In genomic region chr19:8459520-8460260, GRCh38 we compare ENCODE assay signal across 10 cellular contexts. TPM values are rescaled to one million over a fixed set of nuclear protein-coding genes. Genes with fewer than 3 reads are reported as not detected.
A peak's percentile ranks its signal among the peaks of the same experiment; 100 is the strongest.
DNase-seq lines count a peak whose midpoint lies in the region; ATAC-seq, FAIRE-seq and TF ChIP-seq lines count a peak whose summit lies in the region.
"Had no signal": no experiment of that assay in that cellular context is flagged by ENCODE, and none has a peak within 500 bp of the region (broad histone marks: within the 10 kb centered on the region; RNA-seq: fewer than 3 reads in every experiment).

No MANE protein-coding gene starts in this region.

- peak overlapping the region; percentile 16; the same call in 2 of the 3 replicates for H3K4me3 ChIP-seq in A549

- CTCF ChIA-PET in A549 (lab: Yijun Ruan, JAX) = interaction anchor here (0.5 to 1.9 kb wide), 7 partner anchors 11 to 1308 kb away, joined by 3 to 4 read pairs (median 3); partner anchors contain the start of gene MARCHF2

- peaks cover 61% of the 10 kb centered on the region for H3K4me1 ChIP-seq in A549

- ATAC-seq in A549 (peak; percentile 86 to 88), GM18868 (IDR thresholded peaks at IDR 0.05; ENCODE audit: unreplicated experiment) (no peak), HG03280 (IDR thresholded peaks at IDR 0.05; ENCODE audit: unreplicated experiment) (no peak)

- TF ChIP-seq EP300 in A549 (IDR thresholded peaks at IDR 0.05) = no peak

- peak; percentile 49 to 52 for DNase-seq in A549 (ENCODE audit: low read depth in 1 of 2, low spot score in 1 of 2)
- peak; percentile 45 for DNase-seq in M059J (ENCODE audit: low read depth)
- peak; percentile 39 for DNase-seq in myocyte (ENCODE audit: low read depth)
- no peak for DNase-seq in D341Med (ENCODE audit: low spot score)
- DNase-seq in T1000 (lab: John Stamatoyannopoulos, UW) = no peak
- DNase-seq: COR-L47, RPMI8226 had no signal

- TF ChIP-seq CTCF in A549 (IDR thresholded peaks at IDR 0.05) = no peak

- WGBS in A549 (ENCODE audit: missing lambda C conversion rate) = 0% methylated on average over 6 of the region's 6 CpGs

- no peak for TF ChIP-seq RAD21 in A549 (conservative IDR thresholded peaks at IDR 0.05 in 1 of 2, IDR thresholded peaks at IDR 0.05 in 1 of 2)

- H3K4me2 ChIP-seq in A549 = peak overlapping the region; percentile 73

- no peaks in the 10 kb centered on the region for H3K9me3 ChIP-seq in A549

- POLR2A ChIA-PET in A549 (lab: Yijun Ruan, JAX) = interaction anchor here (1.1 to 1.3 kb wide), 2 partner anchors 15 to 54 kb away, joined by 4 to 5 read pairs; partner anchors contain the start of genes HNRNPM and ZNF414

- FAIRE-seq in A549 (lab: Jason Lieb, UNC) (no peak), endometrium (lab: Jason Lieb, UNC) (peak; percentile 15)

- peak overlapping the region; percentile 67 to 84 for H3K27ac ChIP-seq in A549

- no peak for TF ChIP-seq POLR2A in A549 (IDR thresholded peaks at IDR 0.05; ENCODE audit: low read length)

TF ChIP-seq in A549, 52 proteins besides CTCF, POLR2A, EP300 and RAD21:
- TF ChIP-seq SREBF2 (IDR thresholded peaks at IDR 0.05) (no peak), JUN (IDR thresholded peaks at IDR 0.05) (peak in 1 of 2 experiments; percentile 13; a peak in 1 of 5 replicates), GATA3 (IDR thresholded peaks at IDR 0.05; ENCODE audit: borderline replicate concordance) (peak; percentile 38; the same call in 1 of the 2 replicates), ZFP36 (IDR thresholded peaks at IDR 0.05; ENCODE audit: borderline replicate concordance, partially characterized antibody) (no peak), HEYL (CRISPR knock-in tag; IDR thresholded peaks at IDR 0.05) (no peak), ZC3H11A (IDR thresholded peaks at IDR 0.05) (no peak), TP53 (CRISPR knock-in tag; IDR thresholded peaks at IDR 0.05) (no peak), SMC3 (IDR thresholded peaks at IDR 0.05) (no peak), BHLHE40 (IDR thresholded peaks at IDR 0.05; ENCODE audit: low read depth, low read length) (no peak), HOXA7 (CRISPR knock-in tag; IDR thresholded peaks at IDR 0.05) (no peak), FOSL2 (IDR thresholded peaks at IDR 0.05) (no peak), FOSL2 (CRISPR knock-in tag; IDR thresholded peaks at IDR 0.05) (peak; percentile 37; the same call in 1 of the 2 replicates)

RNA-seq across cellular contexts. Expression of gene HNRNPM, which starts 14.9 kb away (rescaled TPM):
- polyA plus RNA-seq in A549 (2011; rRNA removed) (94.1 and 168 TPM in 2 replicates), A549 (2017; fragmentation: RNase III; extraction: RNeasy Plus Mini Kit Qiagen cat#74134 plus additional on column Dnase treatment) (334 to 352 TPM (median 348 TPM) in 3 replicates)
- 354 and 442 TPM in 2 replicates for polyA plus RNA-seq in A549 (2012; cell fraction: cytosol; rRNA removed)
- polyA plus RNA-seq in A549 (2012; cell fraction: nucleus; rRNA removed) = 454 and 781 TPM in 2 replicates
- polyA minus RNA-seq in A549 (2011; rRNA and poly(A)+ RNA removed) = 44.2 and 49.0 TPM in 2 replicates
- total RNA-seq in M059J (2014; rRNA removed; shearing (Covaris generic)) = 40.5 and 68.3 TPM in 2 replicates
- total RNA-seq in myocyte = 38.5 and 43.6 TPM in 2 replicates
- polyA plus RNA-seq in myocyte (2012) = 89.3 TPM

RNA-seq across cellular contexts. Expression of gene PRAM1, which starts 42.8 kb away (rescaled TPM):
- 0.07 TPM in 1 of 2 replicates, not detected in the other for polyA plus RNA-seq in A549 (2011; rRNA removed)
- polyA plus RNA-seq in A549 (2012; cell fraction: cytosol; rRNA removed) = 0.05 TPM in 2 replicates
- 0.49 and 0.56 TPM in 2 replicates for polyA plus RNA-seq in A549 (2012; cell fraction: nucleus; rRNA removed)
- polyA plus RNA-seq in A549 (2017; fragmentation: RNase III; extraction: RNeasy Plus Mini Kit Qiagen cat#74134 plus additional on column Dnase treatment) = 0.08 to 0.28 TPM (median 0.13 TPM) in 3 replicates
- not detected in 2 replicates for polyA minus RNA-seq in A549 (2011; rRNA and poly(A)+ RNA removed)
- total RNA-seq in M059J (2014; rRNA removed; shearing (Covaris generic)) = not detected in 2 replicates
- total RNA-seq in myocyte = not detected in 2 replicates
- polyA plus RNA-seq in myocyte (2012) = 0.09 TPM

RNA-seq across cellular contexts. Expression of gene MARCHF2, which starts 46.6 kb away (rescaled TPM):
- polyA plus RNA-seq in A549 (2011; rRNA removed) (12.4 and 12.8 TPM in 2 replicates), A549 (2017; fragmentation: RNase III; extraction: RNeasy Plus Mini Kit Qiagen cat#74134 plus additional on column Dnase treatment) (13.1 to 15.3 TPM (median 13.2 TPM) in 3 replicates)
- 20.7 and 33.3 TPM in 2 replicates for polyA plus RNA-seq in A549 (2012; cell fraction: cytosol; rRNA removed)
- 33.1 and 33.6 TPM in 2 replicates for polyA plus RNA-seq in A549 (2012; cell fraction: nucleus; rRNA removed)
- 16.7 and 27.6 TPM in 2 replicates for polyA minus RNA-seq in A549 (2011; rRNA and poly(A)+ RNA removed)
- total RNA-seq in M059J (2014; rRNA removed; shearing (Covaris generic)) = 30.5 and 43.3 TPM in 2 replicates
- total RNA-seq in myocyte = 60.6 and 91.3 TPM in 2 replicates
- 46.5 TPM for polyA plus RNA-seq in myocyte (2012)

RNA-seq across cellular contexts. Expression of gene ZNF414, which starts 54.3 kb away (rescaled TPM):
- polyA plus RNA-seq in A549 (2011; rRNA removed) = 2.8 and 3.3 TPM in 2 replicates
- polyA plus RNA-seq in A549 (2012; cell fraction: cytosol; rRNA removed) = 16.0 and 17.8 TPM in 2 replicates
- 23.4 and 38.8 TPM in 2 replicates for polyA plus RNA-seq in A549 (2012; cell fraction: nucleus; rRNA removed)
- polyA plus RNA-seq in A549 (2017; fragmentation: RNase III; extraction: RNeasy Plus Mini Kit Qiagen cat#74134 plus additional on column Dnase treatment) = 20.0 to 22.1 TPM (median 21.5 TPM) in 3 replicates
- 0.99 and 4.4 TPM in 2 replicates for polyA minus RNA-seq in A549 (2011; rRNA and poly(A)+ RNA removed)
- 4.5 and 6.3 TPM in 2 replicates for total RNA-seq in M059J (2014; rRNA removed; shearing (Covaris generic))
- total RNA-seq in myocyte = 5.4 and 6.1 TPM in 2 replicates
- 24.1 TPM for polyA plus RNA-seq in myocyte (2012)

Comparison
In these comparisons a context has a peak if more than half of its experiments do, and no peak if none do; other contexts are left out.
1. ATAC-seq: peak in A549 (2 of 2); none in GM18868 (single experiment) and HG03280 (single experiment).
2. DNase-seq: peak in A549 (2 of 2), M059J (single experiment) and myocyte (single experiment); none in D341Med (single experiment) and T1000 (single experiment).